ENCODE assay signal across 8 cellular contexts in genomic region chr5:119680080-119680479, GRCh38. TPM values are rescaled to one million over a fixed set of nuclear protein-coding genes. Genes with fewer than 3 reads are reported as not detected.
"Had no signal": no experiment of that assay in that cellular context is flagged by ENCODE, and none has a peak within 500 bp of the region (broad histone marks: within the 10 kb centered on the region; RNA-seq: fewer than 3 reads in every experiment).

No MANE protein-coding gene starts in this region.

- ATAC-seq: HepG2, K562 had no signal

- H3K27ac Mint-ChIP-seq: IgD-negative memory B cell had no signal

- H3K4me3 Mint-ChIP-seq: IgD-negative memory B cell had no signal

- FAIRE-seq: HepG2, HTR-8/SVneo, K562 had no signal

- DNase-seq: IMR-90 had no signal

- H3K4me3 ChIP-seq: K562 had no signal

- H3K36me3 Mint-ChIP-seq: IgD-negative memory B cell had no signal

- H3K4me1 Mint-ChIP-seq: IgD-negative memory B cell had no signal

- H3K27ac ChIP-seq: HL-60 had no signal

RNA-seq across cellular contexts. Expression of gene FAM170A, which starts 50.7 kb away (rescaled TPM):
- total RNA-seq: HT-29, HT1080, IMR-90, K562 had no signal
- polyA plus RNA-seq: HepG2, IgD-negative memory B cell, IMR-90 had no signal
